ENCODE assay signal across 1 cellular context in the genomic region with DNA sequence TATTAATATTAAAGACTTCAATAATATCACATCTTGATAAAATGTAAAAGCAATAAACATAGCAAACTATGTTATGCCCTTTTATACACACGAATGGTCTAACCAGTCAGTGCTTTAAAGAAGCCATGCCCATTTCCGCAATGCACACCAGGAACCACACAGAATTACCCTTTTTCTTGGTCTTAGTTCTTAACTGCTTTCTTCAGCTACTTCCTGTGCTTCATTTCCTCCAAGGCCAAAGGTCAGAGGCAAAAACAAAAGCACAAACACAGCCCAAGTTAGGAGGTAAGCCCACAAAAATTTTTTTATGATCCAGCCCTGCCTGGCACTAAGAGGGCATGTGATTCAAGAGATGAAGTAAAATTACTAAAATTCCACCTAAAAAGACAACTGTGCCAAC.
TF ChIP-seq lines count a peak whose summit lies in the region.

No MANE protein-coding gene starts in this region.

TF ChIP-seq in IMR-90, 13 proteins besides CTCF, POLR2A, EP300 and RAD21:
- TF ChIP-seq NFE2L2 (IDR thresholded peaks at IDR 0.05; ENCODE audit: low read depth, low read length) (no peak), SMC3 (IDR thresholded peaks at IDR 0.05; ENCODE audit: low read depth, low read length) (no peak), CHD1 (IDR thresholded peaks at IDR 0.05; ENCODE audit: low read depth, low read length) (no peak), RCOR1 (IDR thresholded peaks at IDR 0.05; ENCODE audit: insufficient replicate concordance, low read length) (no peak), RFX5 (IDR thresholded peaks at IDR 0.05; ENCODE audit: low read depth, low read length) (no peak), BHLHE40 (IDR thresholded peaks at IDR 0.05; ENCODE audit: low read depth, low read length) (no peak), FOS (IDR thresholded peaks at IDR 0.05; ENCODE audit: low read depth, low read length) (no peak), MAFK (IDR thresholded peaks at IDR 0.05; ENCODE audit: low read depth, low read length) (no peak)
- TF ChIP-seq, protein P1, sequence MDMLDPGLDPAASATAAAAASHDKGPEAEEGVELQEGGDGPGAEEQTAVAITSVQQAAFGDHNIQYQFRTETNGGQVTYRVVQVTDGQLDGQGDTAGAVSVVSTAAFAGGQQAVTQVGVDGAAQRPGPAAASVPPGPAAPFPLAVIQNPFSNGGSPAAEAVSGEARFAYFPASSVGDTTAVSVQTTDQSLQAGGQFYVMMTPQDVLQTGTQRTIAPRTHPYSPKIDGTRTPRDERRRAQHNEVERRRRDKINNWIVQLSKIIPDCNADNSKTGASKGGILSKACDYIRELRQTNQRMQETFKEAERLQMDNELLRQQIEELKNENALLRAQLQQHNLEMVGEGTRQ (IDR thresholded peaks at IDR 0.05; ENCODE audit: low read depth, low read length): no peak
- TF ChIP-seq, protein P2, sequence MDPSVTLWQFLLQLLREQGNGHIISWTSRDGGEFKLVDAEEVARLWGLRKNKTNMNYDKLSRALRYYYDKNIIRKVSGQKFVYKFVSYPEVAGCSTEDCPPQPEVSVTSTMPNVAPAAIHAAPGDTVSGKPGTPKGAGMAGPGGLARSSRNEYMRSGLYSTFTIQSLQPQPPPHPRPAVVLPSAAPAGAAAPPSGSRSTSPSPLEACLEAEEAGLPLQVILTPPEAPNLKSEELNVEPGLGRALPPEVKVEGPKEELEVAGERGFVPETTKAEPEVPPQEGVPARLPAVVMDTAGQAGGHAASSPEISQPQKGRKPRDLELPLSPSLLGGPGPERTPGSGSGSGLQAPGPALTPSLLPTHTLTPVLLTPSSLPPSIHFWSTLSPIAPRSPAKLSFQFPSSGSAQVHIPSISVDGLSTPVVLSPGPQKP (IDR thresholded peaks at IDR 0.05; ENCODE audit: borderline replicate concordance, low read depth, low read length): no peak
